ENCODE assay signal across 20 cellular contexts in genomic region chr1:12592496-12592895, GRCh38. TPM values are rescaled to one million over a fixed set of nuclear protein-coding genes. Genes with fewer than 3 reads are reported as not detected.
DNase-seq lines count a peak whose midpoint lies in the region; ATAC-seq lines count a peak whose summit lies in the region.
"Had no signal": no experiment of that assay in that cellular context is flagged by ENCODE, and none has a peak within 500 bp of the region (broad histone marks: within the 10 kb centered on the region; RNA-seq: fewer than 3 reads in every experiment).

No MANE protein-coding gene starts in this region.

- H3K36me3 ChIP-seq in CD4-positive, alpha-beta memory T cell (ENCODE audit: insufficient read depth, low read length), result peaks cover 4% of the 10 kb centered on the region
- H3K36me3 ChIP-seq in rectal smooth muscle tissue (ENCODE audit: control insufficient read depth, insufficient read depth, low read length), result no peaks in the 10 kb centered on the region
- H3K36me3 ChIP-seq: BE2C, cardiac muscle cell had no signal

- H3K4me1 Mint-ChIP-seq in CD4-positive, alpha-beta memory T cell, result peaks cover 20 to 53% (median 38%) of the 10 kb centered on the region in 4 donors
- H3K4me1 Mint-ChIP-seq in activated CD8-positive, alpha-beta T cell treated with anti-CD3 and anti-CD28 coated beads, Interleukin-2, amount 10 ng/mL, durations not matched to agents 7 days and 5 days (ENCODE audit: low read depth), result peaks cover 49% of the 10 kb centered on the region

- no peak overlapping the region for H3K4me3 ChIP-seq in CD4-positive, alpha-beta memory T cell (ENCODE audit: low read length in 2 of 2)
- H3K4me3 ChIP-seq in right cardiac atrium (ENCODE audit: low read length) (no peak overlapping the region), rectal smooth muscle tissue (ENCODE audit: low read length) (no peak overlapping the region)
- H3K4me3 ChIP-seq: cardiac muscle cell had no signal

- no peak for DNase-seq in CD4-positive, alpha-beta memory T cell
- DNase-seq in activated CD8-positive, alpha-beta T cell treated with anti-CD3 and anti-CD28 coated beads, Interleukin-2, amount 10 ng/mL, durations not matched to agents 7 days and 5 days, result no peak
- DNase-seq in right cardiac atrium, result peak in 1 of 3 donors; percentile 73
- DNase-seq: activated CD4-positive, alpha-beta T cell treated with anti-CD3 and anti-CD28 coated beads, Interleukin-2, amount 50 U/mL, for 4 hours; BE2C; DND-41; HFFc6; NK-92 treated with Interleukin-12 subunit alpha and Interleukin-12 subunit beta, amount 100 ng/mL, for 24 hours; substantia nigra; T1000 had no signal

- CTCF ChIA-PET in CD4-positive, alpha-beta memory T cell (lab: Charles Lee; ENCODE audit: partially characterized antibody), result interaction anchor here (2.1 to 2.4 kb wide), 2 partner anchors 8 to 26 kb away, joined by 5 to 9 read pairs; partner anchors contain the start of gene DHRS3
- CTCF ChIA-PET in activated CD8-positive, alpha-beta T cell treated with anti-CD3 and anti-CD28 coated beads, Interleukin-2, amount 10 ng/mL, durations not matched to agents 7 days and 5 days (lab: Charles Lee), result interaction anchor here (0.9 to 1.8 kb wide), 2 partner anchors 9 to 320 kb away, joined by 3 to 5 read pairs; no protein-coding TSS in a partner anchor

- intact Hi-C loops in CD4-positive, alpha-beta memory T cell (cut with micrococcal nuclease), result no loop called here
- intact Hi-C loops in right cardiac atrium (cut with DNase I), result loop anchor here in 1 of 4 donors (10.0 kb wide), 1 partner anchor 48 kb away; no protein-coding TSS in a partner anchor

- no peaks in the 10 kb centered on the region for H3K27me3 Mint-ChIP-seq in CD4-positive, alpha-beta memory T cell
- no peaks in the 10 kb centered on the region for H3K27me3 Mint-ChIP-seq in activated CD8-positive, alpha-beta T cell treated with anti-CD3 and anti-CD28 coated beads, Interleukin-2, amount 10 ng/mL, durations not matched to agents 7 days and 5 days (ENCODE audit: low read depth)

- H3K4me3 Mint-ChIP-seq in CD4-positive, alpha-beta memory T cell, result peak overlapping the region in 2 of 8 donors; percentile 22 to 45
- H3K4me3 Mint-ChIP-seq in activated CD8-positive, alpha-beta T cell treated with anti-CD3 and anti-CD28 coated beads, Interleukin-2, amount 10 ng/mL, durations not matched to agents 7 days and 5 days, result no peak overlapping the region
- H3K4me3 Mint-ChIP-seq: HFFc6 had no signal

- H3K9me3 ChIP-seq in CD4-positive, alpha-beta memory T cell (ENCODE audit: control insufficient read depth in 1 of 2, low read length in 2 of 2), result no peaks in the 10 kb centered on the region
- no peaks in the 10 kb centered on the region for H3K9me3 ChIP-seq in right cardiac atrium (ENCODE audit: control insufficient read depth, low read length)
- H3K9me3 ChIP-seq: BE2C had no signal

- H3K27ac Mint-ChIP-seq in CD4-positive, alpha-beta memory T cell, result peak overlapping the region in 5 of 7 donors; percentile 18 to 58 (median 53)
- H3K27ac Mint-ChIP-seq in activated CD8-positive, alpha-beta T cell treated with anti-CD3 and anti-CD28 coated beads, Interleukin-2, amount 10 ng/mL, durations not matched to agents 7 days and 5 days, result peak overlapping the region; percentile 44
- H3K27ac Mint-ChIP-seq: HFFc6 had no signal

- ATAC-seq in activated CD8-positive, alpha-beta T cell treated with anti-CD3 and anti-CD28 coated beads, Interleukin-2, amount 10 ng/mL, durations not matched to agents 7 days and 5 days, result no peak
- ATAC-seq in right cardiac atrium (no peak), HG03095 (IDR thresholded peaks at IDR 0.05; ENCODE audit: unreplicated experiment) (no peak), GM21360 (IDR thresholded peaks at IDR 0.05; ENCODE audit: unreplicated experiment) (no peak), GM18909 (IDR thresholded peaks at IDR 0.05; ENCODE audit: poor library complexity, unreplicated experiment) (no peak), HG03039 (IDR thresholded peaks at IDR 0.05; ENCODE audit: unreplicated experiment) (no peak)

- no peak overlapping the region for H3K9ac ChIP-seq in rectal smooth muscle tissue (ENCODE audit: low read length)

- H3K36me3 Mint-ChIP-seq in CD4-positive, alpha-beta memory T cell, result peaks cover 14 to 16% of the 10 kb centered on the region in 2 donors
- peaks cover 50% of the 10 kb centered on the region for H3K36me3 Mint-ChIP-seq in activated CD8-positive, alpha-beta T cell treated with anti-CD3 and anti-CD28 coated beads, Interleukin-2, amount 10 ng/mL, durations not matched to agents 7 days and 5 days (ENCODE audit: low read depth)

- peaks cover 24% of the 10 kb centered on the region for H3K4me1 ChIP-seq in CD4-positive, alpha-beta memory T cell (ENCODE audit: insufficient read depth, low read length)
- H3K4me1 ChIP-seq in right cardiac atrium (ENCODE audit: control insufficient read depth, insufficient read depth, low read length) (peaks cover 31% of the 10 kb centered on the region), rectal smooth muscle tissue (ENCODE audit: control insufficient read depth, insufficient read depth, low read length) (peaks cover 38% of the 10 kb centered on the region)
- H3K4me1 ChIP-seq: BE2C had no signal

- H3K27ac ChIP-seq in CD4-positive, alpha-beta memory T cell (ENCODE audit: low read depth, low read length), result no peak overlapping the region
- H3K27ac ChIP-seq in right cardiac atrium (ENCODE audit: low read length) (peak overlapping the region; percentile 86), rectal smooth muscle tissue (ENCODE audit: low read depth, low read length) (peak overlapping the region; percentile 90)
- H3K27ac ChIP-seq: cardiac muscle cell had no signal

- H3K27me3 ChIP-seq in CD4-positive, alpha-beta memory T cell (ENCODE audit: insufficient read depth, low read length), result no peaks in the 10 kb centered on the region
- H3K27me3 ChIP-seq in right cardiac atrium (ENCODE audit: control insufficient read depth, insufficient read depth) (no peaks in the 10 kb centered on the region), rectal smooth muscle tissue (ENCODE audit: control insufficient read depth, insufficient read depth, low read length) (no peaks in the 10 kb centered on the region)
- H3K27me3 ChIP-seq: BE2C, cardiac muscle cell had no signal

- 60% methylated on average over 7 of the region's 7 CpGs for WGBS in right cardiac atrium

- POLR2A ChIA-PET in CD4-positive, alpha-beta memory T cell (lab: Charles Lee; ENCODE audit: partially characterized antibody), result no interaction called here
- POLR2A ChIA-PET in activated CD8-positive, alpha-beta T cell treated with anti-CD3 and anti-CD28 coated beads, Interleukin-2, amount 10 ng/mL, durations not matched to agents 7 days and 5 days (lab: Charles Lee), result no interaction called here

- H3K9me3 Mint-ChIP-seq in CD4-positive, alpha-beta memory T cell, result no peaks in the 10 kb centered on the region
- H3K9me3 Mint-ChIP-seq in activated CD8-positive, alpha-beta T cell treated with anti-CD3 and anti-CD28 coated beads, Interleukin-2, amount 10 ng/mL, durations not matched to agents 7 days and 5 days (ENCODE audit: insufficient read depth), result no peaks in the 10 kb centered on the region
- H3K9me3 Mint-ChIP-seq: HFFc6 had no signal

RNA-seq across cellular contexts. Expression of gene DHRS3, which starts 25.5 kb away (rescaled TPM):
- total RNA-seq in CD4-positive, alpha-beta memory T cell, result 10 to 100 TPM; 87.4 to 91.8 TPM
- 10 to 100 TPM; 30.1 to 40.5 TPM for polyA plus RNA-seq in CD4-positive, alpha-beta memory T cell
- total RNA-seq in activated CD8-positive, alpha-beta T cell treated with anti-CD3 and anti-CD28 coated beads, Interleukin-2, amount 10 ng/mL, durations not matched to agents 7 days and 5 days, result 10 to 100 TPM; 86.8 to 89.5 TPM
- 10 to 100 TPM; 83.0 to 97.0 (median 83.5) TPM for total RNA-seq in right cardiac atrium
- polyA plus RNA-seq in right cardiac atrium, result 53.6 TPM

RNA-seq across cellular contexts. Expression of gene AADACL4, which starts 51.4 kb away (rescaled TPM):
- total RNA-seq in CD4-positive, alpha-beta memory T cell, result not detected
- polyA plus RNA-seq in CD4-positive, alpha-beta memory T cell, result not detected
- not detected for total RNA-seq in activated CD8-positive, alpha-beta T cell treated with anti-CD3 and anti-CD28 coated beads, Interleukin-2, amount 10 ng/mL, durations not matched to agents 7 days and 5 days
- total RNA-seq in right cardiac atrium, result not detected
- not detected for polyA plus RNA-seq in right cardiac atrium
- total RNA-seq: cardiac muscle cell, endothelial cell of umbilical vein, HFFc6, HT-29, MCF 10A had no signal
- polyA plus RNA-seq: cardiac muscle cell, endothelial cell of umbilical vein, neural cell had no signal
